Comparison of ENCODE assay signal across 27 cellular contexts in the genomic region with DNA sequence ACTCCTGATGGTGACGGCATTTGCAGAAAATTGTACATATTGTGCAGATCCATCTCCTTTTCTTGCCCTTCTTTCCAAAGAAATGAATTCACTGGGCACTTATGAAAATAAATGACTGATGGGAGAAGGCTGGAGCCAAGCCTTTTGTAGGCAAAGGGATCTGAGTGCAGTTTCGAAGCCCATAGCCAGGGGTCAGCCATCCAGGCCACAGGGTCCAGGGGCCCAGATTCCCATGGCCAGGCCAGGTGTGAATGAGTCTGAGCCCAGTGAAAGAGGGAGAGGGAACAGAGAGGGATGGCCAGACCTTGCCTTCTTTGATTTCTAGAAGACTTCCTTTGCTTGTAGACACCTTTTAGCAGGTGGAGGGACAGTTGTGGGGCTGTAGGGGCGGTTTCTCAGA.
A peak's percentile ranks its signal among the peaks of the same experiment; 100 is the strongest.
DNase-seq lines count a peak whose midpoint lies in the region; ATAC-seq, FAIRE-seq and TF ChIP-seq lines count a peak whose summit lies in the region.
"Had no signal": no experiment of that assay in that cellular context is flagged by ENCODE, and none has a peak within 500 bp of the region (broad histone marks: within the 10 kb centered on the region; RNA-seq: fewer than 3 reads in every experiment).

No MANE protein-coding gene starts in this region.

- no peak overlapping the region for H3K9ac ChIP-seq in endodermal cell (ENCODE audit: extremely low read depth, low read length, poor library complexity, severe bottlenecking)
- H3K9ac ChIP-seq in neural progenitor cell = no peak overlapping the region
- H3K9ac ChIP-seq in kidney (ENCODE audit: low read length in 2 of 2) = no peak overlapping the region
- H3K9ac ChIP-seq: KMS-11 had no signal

- no peaks in the 10 kb centered on the region for H3K79me2 ChIP-seq in neural progenitor cell (ENCODE audit: low read depth)

- H3K4me1 Mint-ChIP-seq in endodermal cell = peaks cover 11% of the 10 kb centered on the region
- peaks cover 7% of the 10 kb centered on the region for H3K4me1 Mint-ChIP-seq in neural progenitor cell
- H3K4me1 Mint-ChIP-seq in CD14-positive monocyte = no peaks in the 10 kb centered on the region
- H3K4me1 Mint-ChIP-seq: activated CD4-positive, alpha-beta T cell treated with anti-CD3 and anti-CD28 coated beads for 36 hours; central memory CD8-positive, alpha-beta T cell; stimulated activated effector memory CD8-positive, alpha-beta T cell treated with anti-CD3 and anti-CD28 coated beads, Interleukin-12 subunit alpha, Interleukin-12 subunit beta, amount 100 ng/mL, for 72 hours had no signal

- H3K4me3 Mint-ChIP-seq in endodermal cell (no peak overlapping the region), neural progenitor cell (no peak overlapping the region), CD14-positive monocyte (no peak overlapping the region)
- H3K4me3 Mint-ChIP-seq: activated CD4-positive, alpha-beta T cell treated with anti-CD3 and anti-CD28 coated beads for 36 hours; activated CD8-positive, alpha-beta T cell treated with anti-CD3 and anti-CD28 coated beads, Interleukin-2, amount 10 ng/mL, durations not matched to agents 7 days and 5 days; CD8-positive, alpha-beta T cell; central memory CD8-positive, alpha-beta T cell; dendritic cell treated with granulocyte-macrophage colony-stimulating factor and Interleukin-4, amounts not matched to agents 40 ng/mL and 50 ng/mL, for 4 days; neural crest cell; stimulated activated effector memory CD8-positive, alpha-beta T cell treated with anti-CD3 and anti-CD28 coated beads, Interleukin-12 subunit alpha, Interleukin-12 subunit beta, amount 100 ng/mL, for 72 hours; T-helper 1 cell treated with Interleukin-12 subunit alpha and Interleukin-12 subunit beta and Interleukin-4 antibody, amounts not matched to agents 30 μg/mL and 1 μg/mL, for 36 hours had no signal

- H3K27ac Mint-ChIP-seq in endodermal cell (no peak overlapping the region), neural progenitor cell (peak overlapping the region; percentile 62), CD14-positive monocyte (no peak overlapping the region)
- H3K27ac Mint-ChIP-seq: activated CD4-positive, alpha-beta T cell treated with anti-CD3 and anti-CD28 coated beads for 36 hours; activated CD8-positive, alpha-beta T cell treated with anti-CD3 and anti-CD28 coated beads, Interleukin-2, amount 10 ng/mL, durations not matched to agents 7 days and 5 days; activated naive CD4-positive, alpha-beta T cell treated with anti-CD3 and anti-CD28 coated beads, Interleukin-2, amount 50 U/mL, for 72 hours; CD8-positive, alpha-beta T cell; dendritic cell treated with granulocyte-macrophage colony-stimulating factor and Interleukin-4, amounts not matched to agents 40 ng/mL and 50 ng/mL, for 4 days; stimulated activated effector memory CD8-positive, alpha-beta T cell treated with anti-CD3 and anti-CD28 coated beads, Interleukin-12 subunit alpha, Interleukin-12 subunit beta, amount 100 ng/mL, for 72 hours; T-helper 1 cell treated with Interleukin-12 subunit alpha and Interleukin-12 subunit beta and Interleukin-4 antibody, amounts not matched to agents 30 μg/mL and 1 μg/mL, for 36 hours had no signal

- WGBS in endodermal cell (ENCODE audit: insufficient coverage in 1 of 2, insufficient read length in 1 of 2), 2 experiments = 90 to 95% methylated on average over 3 of the region's 3 CpGs

- H3K9me3 ChIP-seq in SJSA1 (replicated peaks) (no peaks in the 10 kb centered on the region), endodermal cell (ENCODE audit: control insufficient read depth, low read length) (no peaks in the 10 kb centered on the region), neural progenitor cell (ENCODE audit: low read depth) (no peaks in the 10 kb centered on the region), kidney (ENCODE audit: control insufficient read depth in 1 of 2, low read length in 2 of 2) (no peaks in the 10 kb centered on the region)

- intact Hi-C loops in kidney (cut with DNase I) (no loop called here), CD14-positive monocyte (cut with micrococcal nuclease) (no loop called here)

- no peak overlapping the region for H3K4me2 ChIP-seq in neural progenitor cell
- H3K4me2 ChIP-seq: KMS-11 had no signal

- FAIRE-seq in kidney (lab: Jason Lieb, UNC) = no peak

- peak overlapping the region; percentile 71 for H2AFZ ChIP-seq in neural progenitor cell (replicated peaks)

- no peaks in the 10 kb centered on the region for H3K9me3 Mint-ChIP-seq in endodermal cell
- no peaks in the 10 kb centered on the region for H3K9me3 Mint-ChIP-seq in neural progenitor cell
- no peaks in the 10 kb centered on the region for H3K9me3 Mint-ChIP-seq in CD14-positive monocyte
- H3K9me3 Mint-ChIP-seq: CD8-positive, alpha-beta T cell; central memory CD8-positive, alpha-beta T cell; dendritic cell treated with granulocyte-macrophage colony-stimulating factor and Interleukin-4, amounts not matched to agents 40 ng/mL and 50 ng/mL, for 4 days; neural crest cell; stimulated activated effector memory CD8-positive, alpha-beta T cell treated with anti-CD3 and anti-CD28 coated beads, Interleukin-12 subunit alpha, Interleukin-12 subunit beta, amount 100 ng/mL, for 72 hours; T-helper 1 cell treated with Interleukin-12 subunit alpha and Interleukin-12 subunit beta and Interleukin-4 antibody, amounts not matched to agents 30 μg/mL and 1 μg/mL, for 36 hours had no signal

- DNase-seq in ELR (ENCODE audit: low read depth) = peak; percentile 30
- peak in 1 of 2 experiments; percentile 2 for DNase-seq in SJSA1 (ENCODE audit: low read depth in 1 of 2, low spot score in 2 of 2)
- DNase-seq in endodermal cell = peak; percentile 89
- DNase-seq in neural progenitor cell (ENCODE audit: low spot score) = peak; percentile 63
- DNase-seq in kidney = no peak
- no peak for DNase-seq in CD14-positive monocyte (ENCODE audit: low spot score)
- DNase-seq: activated CD4-positive, alpha-beta T cell treated with anti-CD3 and anti-CD28 coated beads for 36 hours; activated CD8-positive, alpha-beta T cell treated with anti-CD3 and anti-CD28 coated beads, Interleukin-2, amount 10 ng/mL, durations not matched to agents 7 days and 5 days; activated T-cell treated with anti-CD3 and anti-CD28 coated beads for 4 hours; aorta; CD8-positive, alpha-beta T cell; glutamatergic neuron; NCI-H446; NCI-H774; posterior cingulate gyrus; RPMI8226; stimulated activated CD4-positive, alpha-beta T cell treated with anti-CD3 and anti-CD28 coated beads, Interleukin-4, amount 100 ng/mL, for 24 hours had no signal

- peak; percentile 79 for TF ChIP-seq CTCF in endodermal cell (conservative IDR thresholded peaks at IDR 0.05)
- TF ChIP-seq CTCF in neural progenitor cell (IDR thresholded peaks at IDR 0.05) = peak; percentile 52
- TF ChIP-seq CTCF in kidney (IDR thresholded peaks at IDR 0.05; ENCODE audit: borderline replicate concordance, extremely low read depth, insufficient read depth) = no peak
- TF ChIP-seq CTCF in CD14-positive monocyte (IDR thresholded peaks at IDR 0.05) = no peak

- H3K36me3 Mint-ChIP-seq in endodermal cell (ENCODE audit: low read depth) = no peaks in the 10 kb centered on the region
- no peaks in the 10 kb centered on the region for H3K36me3 Mint-ChIP-seq in neural progenitor cell
- no peaks in the 10 kb centered on the region for H3K36me3 Mint-ChIP-seq in CD14-positive monocyte
- H3K36me3 Mint-ChIP-seq: activated naive CD4-positive, alpha-beta T cell treated with anti-CD3 and anti-CD28 coated beads, Interleukin-2, amount 50 U/mL, for 72 hours; CD8-positive, alpha-beta T cell; stimulated activated effector memory CD8-positive, alpha-beta T cell treated with anti-CD3 and anti-CD28 coated beads, Interleukin-12 subunit alpha, Interleukin-12 subunit beta, amount 100 ng/mL, for 72 hours had no signal

- no peak for ATAC-seq in GM18858 (IDR thresholded peaks at IDR 0.05; ENCODE audit: unreplicated experiment)
- no peak for ATAC-seq in HG03521 (IDR thresholded peaks at IDR 0.05; ENCODE audit: unreplicated experiment)
- ATAC-seq: activated CD4-positive, alpha-beta T cell treated with anti-CD3 and anti-CD28 coated beads for 36 hours; activated CD8-positive, alpha-beta T cell treated with anti-CD3 and anti-CD28 coated beads, Interleukin-2, amount 10 ng/mL, durations not matched to agents 7 days and 5 days; activated naive CD4-positive, alpha-beta T cell treated with anti-CD3 and anti-CD28 coated beads, Interleukin-2, amount 50 U/mL, for 72 hours; CD8-positive, alpha-beta T cell; sciatic nerve; stimulated activated effector memory CD8-positive, alpha-beta T cell treated with anti-CD3 and anti-CD28 coated beads, Interleukin-12 subunit alpha, Interleukin-12 subunit beta, amount 100 ng/mL, for 72 hours had no signal

- H3K27me3 Mint-ChIP-seq in endodermal cell (ENCODE audit: insufficient read depth) (peaks cover 14% of the 10 kb centered on the region), neural progenitor cell (ENCODE audit: insufficient read depth, low read depth) (no peaks in the 10 kb centered on the region), CD14-positive monocyte (ENCODE audit: low read depth in 3 of 3) (peaks cover 1 to 7% (median 3%) of the 10 kb centered on the region in 3 donors)
- H3K27me3 Mint-ChIP-seq: central memory CD8-positive, alpha-beta T cell; dendritic cell treated with granulocyte-macrophage colony-stimulating factor and Interleukin-4, amounts not matched to agents 40 ng/mL and 50 ng/mL, for 4 days had no signal

- H4K20me1 ChIP-seq in neural progenitor cell (ENCODE audit: low read depth) = no peaks in the 10 kb centered on the region

- H3F3A ChIP-seq in neural progenitor cell (ENCODE audit: low read depth) = peaks cover 5% of the 10 kb centered on the region

- H3K27ac ChIP-seq in SJSA1 = peak overlapping the region; percentile 79
- peak overlapping the region; percentile 28 for H3K27ac ChIP-seq in endodermal cell (ENCODE audit: low read depth, low read length)
- no peak overlapping the region for H3K27ac ChIP-seq in neural progenitor cell
- H3K27ac ChIP-seq in kidney (ENCODE audit: low read depth in 2 of 2, low read length in 2 of 2) = no peak overlapping the region
- H3K27ac ChIP-seq: KMS-11 had no signal

- H3K4me3 ChIP-seq in SJSA1 = no peak overlapping the region
- no peak overlapping the region for H3K4me3 ChIP-seq in endodermal cell (ENCODE audit: low read length)
- no peak overlapping the region for H3K4me3 ChIP-seq in neural progenitor cell
- H3K4me3 ChIP-seq in kidney (ENCODE audit: low read length in 2 of 2) = no peak overlapping the region

- H3K36me3 ChIP-seq in SJSA1 (no peaks in the 10 kb centered on the region), endodermal cell (ENCODE audit: control insufficient read depth, insufficient read depth, low read length) (no peaks in the 10 kb centered on the region), neural progenitor cell (no peaks in the 10 kb centered on the region), kidney (ENCODE audit: control insufficient read depth in 1 of 2, insufficient read depth in 2 of 2, low read length in 2 of 2) (no peaks in the 10 kb centered on the region)

- peaks cover 20% of the 10 kb centered on the region for H3K4me1 ChIP-seq in SJSA1 (replicated peaks)
- H3K4me1 ChIP-seq in endodermal cell (ENCODE audit: control insufficient read depth, insufficient read depth, low read length) = peaks cover 6% of the 10 kb centered on the region
- H3K4me1 ChIP-seq in neural progenitor cell = peaks cover 14% of the 10 kb centered on the region
- no peaks in the 10 kb centered on the region for H3K4me1 ChIP-seq in kidney (ENCODE audit: control insufficient read depth in 1 of 2, insufficient read depth in 1 of 2, low read depth in 1 of 2, low read length in 2 of 2)

- no peaks in the 10 kb centered on the region for H3K27me3 ChIP-seq in SJSA1 (replicated peaks)
- peaks cover 9% of the 10 kb centered on the region for H3K27me3 ChIP-seq in endodermal cell (ENCODE audit: control insufficient read depth, insufficient read depth, low read length, poor library complexity, severe bottlenecking)
- H3K27me3 ChIP-seq in neural progenitor cell = no peaks in the 10 kb centered on the region

Comparison
In these comparisons a context has a peak if more than half of its experiments do, and no peak if none do; other contexts are left out.
1. DNase-seq: peak in ELR (single experiment), endodermal cell (single experiment) and neural progenitor cell (single experiment); none in kidney (single experiment) and CD14-positive monocyte (single experiment).
2. H3K27ac ChIP-seq: peak in SJSA1 (single experiment) and endodermal cell (single experiment); none in neural progenitor cell (single experiment) and kidney (0 of 2).
3. CTCF ChIP-seq: peak in endodermal cell (single experiment) and neural progenitor cell (single experiment); none in kidney (single experiment) and CD14-positive monocyte (single experiment).